ENCODE assay signal across 1 cellular context in genomic region chr9:18457498-18457897, GRCh38.
TF ChIP-seq lines count a peak whose summit lies in the region.

No MANE protein-coding gene starts in this region.

TF ChIP-seq in endothelial cell of umbilical vein, 7 proteins besides CTCF, POLR2A, EP300 and RAD21:
- TF ChIP-seq MYC (IDR thresholded peaks at IDR 0.05; ENCODE audit: low read depth, low read length) (no peak), EZH2 (IDR thresholded peaks at IDR 0.05; ENCODE audit: borderline replicate concordance, low read depth, low read length, severe bottlenecking) (no peak), GATA2 (IDR thresholded peaks at IDR 0.05; ENCODE audit: insufficient read depth, insufficient read length, low read depth, low read length) (peak; percentile 12), MAX (IDR thresholded peaks at IDR 0.05; ENCODE audit: insufficient read depth, insufficient read length) (no peak), JUN (IDR thresholded peaks at IDR 0.05; ENCODE audit: borderline replicate concordance, insufficient read depth, insufficient read length, low read depth) (no peak), FOS (IDR thresholded peaks at IDR 0.05; ENCODE audit: borderline replicate concordance, insufficient read depth, low read length) (peak; percentile 71), POLR2AphosphoS5 (IDR thresholded peaks at IDR 0.05; ENCODE audit: insufficient read depth, low read depth, low read length) (no peak)
